ENCODE assay signal across 10 cellular contexts in genomic region chr11:75406338-75406777, GRCh38. TPM values are rescaled to one million over a fixed set of nuclear protein-coding genes. Genes with fewer than 3 reads are reported as not detected.
DNase-seq lines count a peak whose midpoint lies in the region; ATAC-seq and TF ChIP-seq lines count a peak whose summit lies in the region.
"Had no signal": no experiment of that assay in that cellular context is flagged by ENCODE, and none has a peak within 500 bp of the region (broad histone marks: within the 10 kb centered on the region; RNA-seq: fewer than 3 reads in every experiment).

No MANE protein-coding gene starts in this region.

- POLR2A ChIA-PET in WTC11 (lab: Charles Lee) = no interaction called here

- no peak overlapping the region for H3K4me3 ChIP-seq in ascending aorta
- H3K4me3 ChIP-seq: Peyer's patch had no signal

- no peaks in the 10 kb centered on the region for H3K4me1 ChIP-seq in ascending aorta

- CTCF ChIA-PET in WTC11 (lab: Charles Lee) = interaction anchor here (3.2 kb wide), 1 partner anchor 19 kb away, joined by 23 read pairs; no protein-coding TSS in a partner anchor

- no peak overlapping the region for H3K27ac ChIP-seq in ascending aorta
- H3K27ac ChIP-seq: Peyer's patch had no signal

- no peaks in the 10 kb centered on the region for H3K9me3 ChIP-seq in ascending aorta
- H3K9me3 ChIP-seq: Peyer's patch had no signal

- peaks cover 72% of the 10 kb centered on the region for H3K36me3 Mint-ChIP-seq in WTC11

- ATAC-seq in WTC11 = no peak

- no peak overlapping the region for H3K4me3 Mint-ChIP-seq in WTC11
- H3K4me3 Mint-ChIP-seq: immature natural killer cell had no signal

- intact Hi-C loops in ascending aorta (cut with DNase I) = loop anchor here (2.0 kb wide), 1 partner anchor 34 kb away; no protein-coding TSS in a partner anchor

- TF ChIP-seq CTCF in WTC11 (IDR thresholded peaks at IDR 0.05) (no peak), ascending aorta (IDR thresholded peaks at IDR 0.05) (no peak)

- peak; percentile 49 for DNase-seq in DMS53 treated with DMSO at 0.1 percent for 48 hours (lab: John Stamatoyannopoulos, UW; ENCODE audit: unreplicated experiment)
- DNase-seq in NAMALWA (ENCODE audit: low spot score) = peak; percentile 60
- no peak for DNase-seq in WTC11 (ENCODE audit: low spot score)
- peak; percentile 44 for DNase-seq in kidney tubule cell (ENCODE audit: low spot score)
- no peak for DNase-seq in superior temporal gyrus (ENCODE audit: extremely low spot score)
- DNase-seq in NOMO-1 treated with dmso at 0.1 percent for 144 hours (lab: John Stamatoyannopoulos, UW; ENCODE audit: unreplicated experiment) = no peak
- no peak for DNase-seq in ascending aorta (ENCODE audit: low spot score in 2 of 2)
- DNase-seq in mucosa of gallbladder (ENCODE audit: low spot score) = no peak
- DNase-seq: immature natural killer cell, Peyer's patch had no signal

- no peak overlapping the region for H3K27ac Mint-ChIP-seq in WTC11

- no peaks in the 10 kb centered on the region for H3K27me3 ChIP-seq in ascending aorta
- H3K27me3 ChIP-seq: Peyer's patch had no signal

- H3K27me3 Mint-ChIP-seq in WTC11 (ENCODE audit: low read depth) = no peaks in the 10 kb centered on the region

- peaks cover 38% of the 10 kb centered on the region for H3K4me1 Mint-ChIP-seq in WTC11

- H3K9me3 Mint-ChIP-seq in WTC11 = peaks cover 3% of the 10 kb centered on the region; the same call in 1 of the 2 replicates
- H3K9me3 Mint-ChIP-seq: immature natural killer cell had no signal

- H3K36me3 ChIP-seq in ascending aorta = peaks cover 55 to 56% of the 10 kb centered on the region in 2 donors

TF ChIP-seq in WTC11, 78 proteins besides CTCF, POLR2A, EP300 and RAD21:
- TF ChIP-seq JUN (CRISPR knock-in tag; IDR thresholded peaks at IDR 0.05) = no peak
- 0 out of 2 replicates have a peak, but pooled peaks have one; percentile 47 for TF ChIP-seq ZNF532 (CRISPR knock-in tag; IDR thresholded peaks at IDR 0.05; ENCODE audit: borderline replicate concordance)

RNA-seq across cellular contexts. Expression of gene RPS3, which starts 7.0 kb away (rescaled TPM):
- 3,967 to 4,516 TPM (median 4,446 TPM) in 3 replicates for total RNA-seq in WTC11 (2021)
- 511 TPM for total RNA-seq in ascending aorta
- 1,626 TPM for total RNA-seq in mucosa of gallbladder

RNA-seq across cellular contexts. Expression of gene KLHL35, which starts 26.6 kb away (rescaled TPM):
- total RNA-seq in WTC11 (2021) = 0.22 to 0.60 TPM (median 0.39 TPM) in 3 replicates
- not detected for total RNA-seq in ascending aorta
- 1.4 TPM for total RNA-seq in mucosa of gallbladder

RNA-seq across cellular contexts. Expression of gene ARRB1, which starts 54.9 kb away (rescaled TPM):
- total RNA-seq in WTC11 (2021) = 81.0 to 90.1 TPM (median 82.9 TPM) in 3 replicates
- total RNA-seq in ascending aorta = 78.2 TPM
- 57.7 TPM for total RNA-seq in mucosa of gallbladder

Comparison
In these comparisons a context has a peak if more than half of its experiments do, and no peak if none do; other contexts are left out.
1. DNase-seq: peak in DMS53 treated with DMSO at 0.1 percent for 48 hours (single experiment), NAMALWA (single experiment) and kidney tubule cell (single experiment); none in WTC11 (single experiment), superior temporal gyrus (single experiment), NOMO-1 treated with dmso at 0.1 percent for 144 hours (single experiment), ascending aorta (0 of 2) and mucosa of gallbladder (single experiment).